19 cellular contexts compared by ENCODE assay signal in the genomic region with DNA sequence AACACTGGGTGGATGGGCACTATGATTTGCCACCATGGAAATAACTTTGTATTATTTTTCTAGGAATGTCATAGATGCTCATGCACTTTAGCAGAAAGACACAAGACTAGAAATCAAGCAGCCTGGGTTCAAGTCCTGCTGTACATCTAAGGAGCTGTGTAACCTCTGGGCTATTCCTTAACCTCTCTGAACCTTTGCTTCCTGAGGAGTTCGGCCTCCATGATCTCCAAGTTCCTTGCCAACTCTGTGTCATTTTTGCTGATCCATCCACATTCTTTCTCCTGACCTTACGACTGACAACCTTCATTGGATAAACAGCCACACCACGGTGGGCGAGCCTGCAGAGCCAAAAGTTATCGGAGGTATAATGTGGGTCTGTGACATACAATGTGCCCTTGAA. TPM values are rescaled to one million over a fixed set of nuclear protein-coding genes. Genes with fewer than 3 reads are reported as not detected.
DNase-seq lines count a peak whose midpoint lies in the region; ATAC-seq and TF ChIP-seq lines count a peak whose summit lies in the region.
"Had no signal": no experiment of that assay in that cellular context is flagged by ENCODE, and none has a peak within 500 bp of the region (broad histone marks: within the 10 kb centered on the region; RNA-seq: fewer than 3 reads in every experiment).

No MANE protein-coding gene starts in this region.

- WGBS in heart left ventricle, 4 donors, result 74 to 89% (median 81%) methylated on average over 5 of the region's 5 CpGs
- 45% methylated on average over 5 of the region's 5 CpGs for WGBS in right lobe of liver (ENCODE audit: insufficient coverage, low coverage, low lambda C conversion rate, missing lambda C conversion rate)

- peak overlapping the region; percentile 71 for H3K9ac ChIP-seq in Karpas-422 (ENCODE audit: low read length)

- no peaks in the 10 kb centered on the region for H3K9me3 ChIP-seq in left ventricle myocardium inferior (replicated peaks)
- H3K9me3 ChIP-seq in heart left ventricle, result no peaks in the 10 kb centered on the region
- H3K9me3 ChIP-seq in Karpas-422 (ENCODE audit: low read length), result no peaks in the 10 kb centered on the region
- H3K9me3 ChIP-seq in right lobe of liver, result no peaks in the 10 kb centered on the region

- H3K4me1 ChIP-seq in left ventricle myocardium inferior (peaks cover 44% of the 10 kb centered on the region), heart left ventricle (peaks cover 0 to 39% (median 14%) of the 10 kb centered on the region in 12 donors), Karpas-422 (ENCODE audit: low read length) (peaks cover 41% of the 10 kb centered on the region), right lobe of liver (peaks cover 0 to 6% (median 0%) of the 10 kb centered on the region in 4 donors)

- peak overlapping the region; percentile 78 for H3K27ac Mint-ChIP-seq in stimulated activated memory B cell treated with anti-CD40 and anti-IgM and Interleukin-4, amounts not matched to agents 10 μg/mL and 1 μg/mL and 100 μg/mL, for 72 hours
- H3K27ac Mint-ChIP-seq: CD4-positive, alpha-beta memory T cell had no signal

- H3K4me2 ChIP-seq in Karpas-422 (ENCODE audit: low read depth, low read length, poor library complexity, severe bottlenecking), result peak overlapping the region; percentile 62

- H2AFZ ChIP-seq in Karpas-422 (ENCODE audit: low read length), result no peak overlapping the region

- ATAC-seq in heart left ventricle (no peak), right lobe of liver (peak in 3 of 4 donors; percentile 19 to 31 (median 21)), GM18873 (IDR thresholded peaks at IDR 0.05; ENCODE audit: low FRiP score, unreplicated experiment) (no peak)
- no peak for ATAC-seq in stimulated activated memory B cell treated with anti-CD40 and anti-IgM and Interleukin-4, amounts not matched to agents 10 μg/mL and 1 μg/mL and 100 μg/mL, for 72 hours
- ATAC-seq: GM12878, K562, SK-N-SH treated with all-trans-retinoic acid at 6 μM for 48 hours had no signal

- intact Hi-C loops in left ventricle myocardium inferior (cut with micrococcal nuclease) (no loop called here), heart left ventricle (cut with DNase I) (loop anchor here in 2 of 10 donors (5.0 kb wide), 2 partner anchors 54 to 59 kb away; no protein-coding TSS in a partner anchor), right lobe of liver (cut with DNase I) (no loop called here)

- H3K27me3 Mint-ChIP-seq in stimulated activated memory B cell treated with anti-CD40 and anti-IgM and Interleukin-4, amounts not matched to agents 10 μg/mL and 1 μg/mL and 100 μg/mL, for 72 hours, result no peaks in the 10 kb centered on the region

- no peaks in the 10 kb centered on the region for H3K9me3 Mint-ChIP-seq in stimulated activated memory B cell treated with anti-CD40 and anti-IgM and Interleukin-4, amounts not matched to agents 10 μg/mL and 1 μg/mL and 100 μg/mL, for 72 hours
- H3K9me3 Mint-ChIP-seq: CD4-positive, alpha-beta memory T cell had no signal

- H3K36me3 Mint-ChIP-seq in stimulated activated memory B cell treated with anti-CD40 and anti-IgM and Interleukin-4, amounts not matched to agents 10 μg/mL and 1 μg/mL and 100 μg/mL, for 72 hours, result no peaks in the 10 kb centered on the region

- H3K4me1 Mint-ChIP-seq in stimulated activated memory B cell treated with anti-CD40 and anti-IgM and Interleukin-4, amounts not matched to agents 10 μg/mL and 1 μg/mL and 100 μg/mL, for 72 hours, result peaks cover 55% of the 10 kb centered on the region

- H3K4me3 ChIP-seq in left ventricle myocardium inferior, result no peak overlapping the region
- no peak overlapping the region for H3K4me3 ChIP-seq in heart left ventricle
- H3K4me3 ChIP-seq in Karpas-422 (ENCODE audit: low read length), result peak overlapping the region; percentile 58; the same call in 1 of the 2 replicates
- H3K4me3 ChIP-seq in right lobe of liver, result no peak overlapping the region
- H3K4me3 ChIP-seq: GM12878, K562 had no signal

- H3K79me2 ChIP-seq in Karpas-422 (ENCODE audit: low read length), result no peaks in the 10 kb centered on the region

- H3K4me3 Mint-ChIP-seq in stimulated activated memory B cell treated with anti-CD40 and anti-IgM and Interleukin-4, amounts not matched to agents 10 μg/mL and 1 μg/mL and 100 μg/mL, for 72 hours, result no peak overlapping the region
- H3K4me3 Mint-ChIP-seq: CD4-positive, alpha-beta memory T cell had no signal

- H4K20me1 ChIP-seq in Karpas-422 (ENCODE audit: insufficient read depth, low read depth, low read length), result no peaks in the 10 kb centered on the region

- H3K27me3 ChIP-seq in left ventricle myocardium inferior (ENCODE audit: low read depth) (no peaks in the 10 kb centered on the region), heart left ventricle (no peaks in the 10 kb centered on the region), Karpas-422 (ENCODE audit: low read length) (no peaks in the 10 kb centered on the region), right lobe of liver (no peaks in the 10 kb centered on the region)

- no peaks in the 10 kb centered on the region for H3K36me3 ChIP-seq in left ventricle myocardium inferior
- H3K36me3 ChIP-seq in heart left ventricle, result no peaks in the 10 kb centered on the region
- no peaks in the 10 kb centered on the region for H3K36me3 ChIP-seq in Karpas-422 (ENCODE audit: insufficient read depth, low read length)
- no peaks in the 10 kb centered on the region for H3K36me3 ChIP-seq in right lobe of liver

- DNase-seq in left ventricle myocardium inferior, result no peak
- DNase-seq in heart left ventricle, result no peak
- no peak for DNase-seq in Karpas-422
- no peak for DNase-seq in right lobe of liver
- no peak for DNase-seq in H4 (ENCODE audit: low spot score)
- no peak for DNase-seq in activated naive CD4-positive, alpha-beta T cell treated with anti-CD3 and anti-CD28 coated beads, Interleukin-2, amount 50 U/mL, for 16 hours
- DNase-seq: C1 segment of cervical spinal cord; CD4-positive, alpha-beta memory T cell; COR-L47; EL; MV-4-11; NCI-H2029; NCI-H526 treated with DMSO at 0.1 percent for 48 hours; OCI-M1 had no signal

- TF ChIP-seq POLR2A in heart left ventricle (IDR thresholded peaks at IDR 0.05) (no peak), right lobe of liver (IDR thresholded peaks at IDR 0.05) (no peak)

- no peak for TF ChIP-seq CTCF in left ventricle myocardium inferior (IDR thresholded peaks at IDR 0.05; ENCODE audit: borderline replicate concordance)
- no peak for TF ChIP-seq CTCF in heart left ventricle (IDR thresholded peaks at IDR 0.05)
- no peak for TF ChIP-seq CTCF in right lobe of liver (IDR thresholded peaks at IDR 0.05)

- no peaks in the 10 kb centered on the region for H3K9me2 ChIP-seq in Karpas-422 (replicated peaks; ENCODE audit: insufficient read depth, low read length)

- H3K27ac ChIP-seq in left ventricle myocardium inferior (replicated peaks) (peak overlapping the region; percentile 77), heart left ventricle (peak overlapping the region in 6 of 12 donors; percentile 39 to 56 (median 48)), Karpas-422 (ENCODE audit: low read length) (peak overlapping the region; percentile 97), right lobe of liver (no peak overlapping the region)

RNA-seq across cellular contexts. Expression of gene ETS1, which starts 24.1 kb away (rescaled TPM):
- total RNA-seq in left ventricle myocardium inferior (45.3 TPM), heart left ventricle (100 to 1,000 TPM in 1 of 9 donors, 10 to 100 TPM in 8; 39.3 to 101 (median 45.9) TPM), right lobe of liver (10 to 100 TPM; 14.2 to 37.2 (median 23.3) TPM)
- 10 to 100 TPM; 18.4 to 37.0 TPM for polyA plus RNA-seq in heart left ventricle
- total RNA-seq in Karpas-422 (2014; rRNA removed; shearing (Covaris generic); ENCODE audit: low replicate concordance), result 129 and 135 TPM in 2 replicates
- 23.2 and 27.7 TPM in 2 replicates for total RNA-seq in H4 (2014; rRNA removed; shearing (Covaris generic))

Comparison
In these comparisons a context has a peak if more than half of its experiments do, and no peak if none do; other contexts are left out.
1. H3K27ac ChIP-seq: peak in left ventricle myocardium inferior (single experiment) and Karpas-422 (single experiment); none in right lobe of liver (0 of 3).
2. ATAC-seq: peak in right lobe of liver (3 of 4); none in heart left ventricle (0 of 4), stimulated activated memory B cell treated with anti-CD40 and anti-IgM and Interleukin-4, amounts not matched to agents 10 μg/mL and 1 μg/mL and 100 μg/mL, for 72 hours (single experiment) and GM18873 (single experiment).